In the genomic region with DNA sequence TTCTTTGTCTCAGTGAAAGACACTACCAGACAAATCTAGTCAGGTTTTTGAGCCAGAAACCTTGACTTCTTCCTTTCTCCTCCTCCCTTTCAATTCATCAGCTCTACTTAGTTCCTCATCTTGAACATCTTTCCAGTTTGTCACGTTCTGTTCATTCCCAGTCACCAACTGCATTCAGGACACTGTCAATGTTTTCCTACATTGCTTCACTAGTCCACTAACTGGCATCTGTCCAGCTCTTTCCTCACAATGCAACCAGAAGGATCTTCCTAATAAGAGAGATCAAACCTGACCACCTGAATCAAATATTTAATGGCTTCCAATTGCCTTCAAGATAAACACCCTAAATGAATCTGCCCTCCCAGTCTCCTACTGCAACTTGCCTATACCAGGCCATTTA, we compare ENCODE assay signal across 14 cellular contexts. TPM values are rescaled to one million over a fixed set of nuclear protein-coding genes. Genes with fewer than 3 reads are reported as not detected.
DNase-seq lines count a peak whose midpoint lies in the region; ATAC-seq and TF ChIP-seq lines count a peak whose summit lies in the region.
"Had no signal": no experiment of that assay in that cellular context is flagged by ENCODE, and none has a peak within 500 bp of the region (broad histone marks: within the 10 kb centered on the region; RNA-seq: fewer than 3 reads in every experiment).

No MANE protein-coding gene starts in this region.

- H3K36me3 ChIP-seq in left ventricle myocardium inferior (no peaks in the 10 kb centered on the region), stomach (no peaks in the 10 kb centered on the region)
- H3K36me3 ChIP-seq: upper lobe of right lung had no signal

- intact Hi-C loops in left ventricle myocardium inferior (cut with micrococcal nuclease) (no loop called here), stomach (cut with DNase I; ENCODE audit: low total_unique reads) (no loop called here)

- peaks cover 18 to 22% of the 10 kb centered on the region in 2 donors for H3K27me3 Mint-ChIP-seq in T-cell

- H3K9me3 Mint-ChIP-seq in T-cell = no peaks in the 10 kb centered on the region

- DNase-seq in LNCaP clone FGC (ENCODE audit: low read depth) (peak; percentile 54), left ventricle myocardium inferior (no peak), stomach (no peak), T-cell (no peak), NCI-H1105 (lab: John Stamatoyannopoulos, UW) (no peak)
- DNase-seq: activated CD4-positive, alpha-beta T cell treated with anti-CD3 and anti-CD28 coated beads for 1 hour; activated gamma-delta T cell; NCI-H2081 treated with DMSO at 0.1 percent for 48 hours; SHP77 treated with DMSO at 0.1 percent for 48 hours; upper lobe of right lung had no signal

- no peaks in the 10 kb centered on the region for H3K4me1 Mint-ChIP-seq in T-cell

- H3K27me3 ChIP-seq in left ventricle myocardium inferior (ENCODE audit: low read depth) = no peaks in the 10 kb centered on the region
- no peaks in the 10 kb centered on the region for H3K27me3 ChIP-seq in stomach
- H3K27me3 ChIP-seq: upper lobe of right lung had no signal

- no peak for TF ChIP-seq POLR2A in stomach (IDR thresholded peaks at IDR 0.05)

- ATAC-seq in T-cell (replicated peaks in 1 of 4) (no peak), HG03457 (IDR thresholded peaks at IDR 0.05; ENCODE audit: unreplicated experiment) (no peak), GM21723 (IDR thresholded peaks at IDR 0.05; ENCODE audit: unreplicated experiment) (no peak)
- ATAC-seq: upper lobe of right lung had no signal

- H3K4me1 ChIP-seq in left ventricle myocardium inferior (peaks cover 91% of the 10 kb centered on the region), stomach (peaks cover 0 to 35% (median 8%) of the 10 kb centered on the region in 4 donors)
- H3K4me1 ChIP-seq: upper lobe of right lung had no signal

- TF ChIP-seq EP300 in stomach (IDR thresholded peaks at IDR 0.05) = no peak

- TF ChIP-seq CTCF in LNCaP clone FGC (IDR thresholded peaks at IDR 0.05; ENCODE audit: control insufficient read depth, extremely low read depth, insufficient read depth) = no peak
- no peak for TF ChIP-seq CTCF in VCaP (conservative IDR thresholded peaks at IDR 0.05)
- TF ChIP-seq CTCF in left ventricle myocardium inferior (IDR thresholded peaks at IDR 0.05; ENCODE audit: borderline replicate concordance) = no peak
- TF ChIP-seq CTCF in stomach (IDR thresholded peaks at IDR 0.05) = no peak

- CTCF ChIA-PET in T-cell (lab: Charles Lee) = interaction anchor here in 1 of 2 donors (0.5 kb wide), 1 partner anchor 51 kb away, joined by 4 read pairs; no protein-coding TSS in a partner anchor

- no peak overlapping the region for H3K4me3 ChIP-seq in LNCaP clone FGC (ENCODE audit: low read depth, low read length)
- no peak overlapping the region for H3K4me3 ChIP-seq in left ventricle myocardium inferior
- H3K4me3 ChIP-seq in stomach = no peak overlapping the region
- H3K4me3 ChIP-seq: upper lobe of right lung had no signal

- H3K27ac ChIP-seq in VCaP (peak overlapping the region; percentile 44), left ventricle myocardium inferior (replicated peaks) (peak overlapping the region; percentile 70), stomach (peak overlapping the region in 4 of 5 donors; percentile 53 to 81 (median 76))
- H3K27ac ChIP-seq: upper lobe of right lung had no signal

- H3K27ac Mint-ChIP-seq in T-cell = no peak overlapping the region
- H3K27ac Mint-ChIP-seq: progenitor cell of endocrine pancreas had no signal

- POLR2A ChIA-PET in T-cell (lab: Charles Lee) = no interaction called here

- H3K36me3 Mint-ChIP-seq in T-cell = no peaks in the 10 kb centered on the region

- WGBS in stomach, 5 donors = 47 to 77% (median 52%) methylated on average over 1 of the region's 1 CpG

- H3K9me3 ChIP-seq in left ventricle myocardium inferior (replicated peaks) (no peaks in the 10 kb centered on the region), stomach (no peaks in the 10 kb centered on the region)
- H3K9me3 ChIP-seq: upper lobe of right lung had no signal

- H3K4me3 Mint-ChIP-seq in T-cell = no peak overlapping the region

RNA-seq across cellular contexts. Expression of a gene that starts 52.5 kb away (rescaled TPM):
- 239 TPM for total RNA-seq in left ventricle myocardium inferior
- 100 to 1,000 TPM; 114 to 644 (median 427) TPM for total RNA-seq in stomach
- 10 to 100 TPM; 24.8 to 83.4 (median 34.5) TPM for polyA plus RNA-seq in stomach
- total RNA-seq in T-cell = 1 to 10 TPM in 3 of 5 donors, under 1 TPM in 2; 0.21 to 1.6 (median 1.2) TPM

Comparison
In these comparisons a context has a peak if more than half of its experiments do, and no peak if none do; other contexts are left out.
1. RNA of a gene that starts 52.5 kb away (total RNA-seq): 114 to 644 TPM in stomach and 239 TPM in left ventricle myocardium inferior (single experiment); 0.21 to 1.6 TPM in T-cell; every median in the first group is over 10 times any median in the second.
2. Peak in every context shown above with its lines, with median percentiles within 50 percentile points of each other: H3K27ac ChIP-seq.